13 cellular contexts compared by ENCODE assay signal in genomic region chr3:82087958-82088357, GRCh38.
DNase-seq lines count a peak whose midpoint lies in the region; ATAC-seq and TF ChIP-seq lines count a peak whose summit lies in the region.
"Had no signal": no experiment of that assay in that cellular context is flagged by ENCODE, and none has a peak within 500 bp of the region (broad histone marks: within the 10 kb centered on the region; RNA-seq: fewer than 3 reads in every experiment).

No MANE protein-coding gene starts in this region.

- TF ChIP-seq CTCF in AG09319 (IDR thresholded peaks at IDR 0.05; ENCODE audit: low read depth, low read length) (no peak), chondrocyte (IDR thresholded peaks at IDR 0.05) (no peak)

- no peaks in the 10 kb centered on the region for H3K9me3 Mint-ChIP-seq in chondrocyte (ENCODE audit: low read depth)
- no peaks in the 10 kb centered on the region for H3K9me3 Mint-ChIP-seq in activated T-cell treated with anti-CD3 and anti-CD28 coated beads, Interleukin-2, amount 50 U/mL, for 4 hours

- H3K27ac Mint-ChIP-seq in chondrocyte (ENCODE audit: unreplicated experiment), result peak overlapping the region; percentile 69
- H3K27ac Mint-ChIP-seq: progenitor cell of endocrine pancreas had no signal

- no peaks in the 10 kb centered on the region for H3K36me3 Mint-ChIP-seq in chondrocyte (ENCODE audit: low read depth)
- no peaks in the 10 kb centered on the region for H3K36me3 Mint-ChIP-seq in activated T-cell treated with anti-CD3 and anti-CD28 coated beads, Interleukin-2, amount 50 U/mL, for 4 hours (ENCODE audit: insufficient read depth)

- DNase-seq in AG09319 (ENCODE audit: extremely low read depth, low read depth) (peak; percentile 22), M059J (ENCODE audit: low read depth) (peak; percentile 73), chondrocyte (ENCODE audit: low spot score) (no peak), kidney tubule cell (ENCODE audit: low spot score) (peak; percentile 78), SIG-M5 (lab: John Stamatoyannopoulos, UW) (no peak), cerebellar nuclear complex (lab: John Stamatoyannopoulos, UW) (no peak)
- DNase-seq in activated T-cell treated with anti-CD3 and anti-CD28 coated beads, Interleukin-2, amount 50 U/mL, for 4 hours, result no peak
- DNase-seq: activated T-cell treated with anti-CD3 and anti-CD28 coated beads, Interleukin-2, amount 50 U/mL, for 1 hour; central memory CD4-positive, alpha-beta T cell; glutamatergic neuron; RPMI8226 had no signal

- H3K4me1 Mint-ChIP-seq in chondrocyte (ENCODE audit: low read depth), result peaks cover 47% of the 10 kb centered on the region
- H3K4me1 Mint-ChIP-seq in activated T-cell treated with anti-CD3 and anti-CD28 coated beads, Interleukin-2, amount 50 U/mL, for 4 hours (ENCODE audit: low read depth), result no peaks in the 10 kb centered on the region

- no peak for ATAC-seq in HG03159 (IDR thresholded peaks at IDR 0.05; ENCODE audit: unreplicated experiment)
- no peak for ATAC-seq in activated T-cell treated with anti-CD3 and anti-CD28 coated beads, Interleukin-2, amount 50 U/mL, for 4 hours

- H3K27me3 Mint-ChIP-seq in chondrocyte (ENCODE audit: low read depth), result no peaks in the 10 kb centered on the region
- no peaks in the 10 kb centered on the region for H3K27me3 Mint-ChIP-seq in activated T-cell treated with anti-CD3 and anti-CD28 coated beads, Interleukin-2, amount 50 U/mL, for 4 hours (ENCODE audit: low read depth)

- H3K4me3 Mint-ChIP-seq in chondrocyte (ENCODE audit: unreplicated experiment), result no peak overlapping the region
- no peak overlapping the region for H3K4me3 Mint-ChIP-seq in activated T-cell treated with anti-CD3 and anti-CD28 coated beads, Interleukin-2, amount 50 U/mL, for 4 hours

Comparison
In these comparisons a context has a peak if more than half of its experiments do, and no peak if none do; other contexts are left out.
1. DNase-seq: peak in AG09319 (single experiment), M059J (single experiment) and kidney tubule cell (single experiment); none in chondrocyte (single experiment), SIG-M5 (single experiment), activated T-cell treated with anti-CD3 and anti-CD28 coated beads, Interleukin-2, amount 50 U/mL, for 4 hours (single experiment) and cerebellar nuclear complex (0 of 2).